7 cellular contexts compared by ENCODE assay signal in genomic region chr4:184506527-184507121, GRCh38. TPM values are rescaled to one million over a fixed set of nuclear protein-coding genes. Genes with fewer than 3 reads are reported as not detected.
DNase-seq lines count a peak whose midpoint lies in the region; ATAC-seq and TF ChIP-seq lines count a peak whose summit lies in the region.

No MANE protein-coding gene starts in this region.

- H3K27ac ChIP-seq in mesenchymal stem cell (ENCODE audit: low read length, poor library complexity, severe bottlenecking) (no peak overlapping the region), right cardiac atrium (ENCODE audit: low read length) (no peak overlapping the region)

- no peaks in the 10 kb centered on the region for H3K36me3 Mint-ChIP-seq in activated T-cell treated with anti-CD3 and anti-CD28 coated beads, Interleukin-2, amount 50 U/mL, for 4 hours (ENCODE audit: insufficient read depth)

- H3K27me3 ChIP-seq in mesenchymal stem cell (ENCODE audit: control insufficient read depth in 1 of 2, insufficient read depth in 1 of 2, low read length in 2 of 2) (no peaks in the 10 kb centered on the region), right cardiac atrium (ENCODE audit: control insufficient read depth, insufficient read depth) (no peaks in the 10 kb centered on the region)

- no peak overlapping the region for H3K14ac ChIP-seq in mesenchymal stem cell (ENCODE audit: low read length in 2 of 2)

- WGBS in mesenchymal stem cell = 90% methylated on average over 7 of the region's 7 CpGs
- 75% methylated on average over 7 of the region's 7 CpGs for WGBS in right cardiac atrium

- no peaks in the 10 kb centered on the region for H3K9me3 Mint-ChIP-seq in activated T-cell treated with anti-CD3 and anti-CD28 coated beads, Interleukin-2, amount 50 U/mL, for 4 hours

- intact Hi-C loops in right cardiac atrium (cut with DNase I) = no loop called here

- DNase-seq in activated T-cell treated with anti-CD3 and anti-CD28 coated beads, Interleukin-2, amount 50 U/mL, for 4 hours = no peak
- DNase-seq in mesenchymal stem cell (peak; percentile 10), NCI-H2196 (lab: John Stamatoyannopoulos, UW; ENCODE audit: unreplicated experiment) (no peak), right cardiac atrium (no peak)

- H3K4me1 ChIP-seq in mesenchymal stem cell (ENCODE audit: control insufficient read depth, insufficient read depth, low read depth, low read length) (peaks cover 3% of the 10 kb centered on the region), right cardiac atrium (ENCODE audit: control insufficient read depth, insufficient read depth, low read length) (no peaks in the 10 kb centered on the region)

- no peak overlapping the region for H2AFZ ChIP-seq in mesenchymal stem cell (ENCODE audit: low read depth, low read length)

- no peak overlapping the region for H3K4me3 ChIP-seq in mesenchymal stem cell (ENCODE audit: insufficient read depth in 1 of 2, low read depth in 1 of 2, low read length in 2 of 2)
- no peak overlapping the region for H3K4me3 ChIP-seq in right cardiac atrium (ENCODE audit: low read length)

- no peak overlapping the region for H3K23ac ChIP-seq in mesenchymal stem cell (ENCODE audit: low read length in 2 of 2)

- no peaks in the 10 kb centered on the region for H3K27me3 Mint-ChIP-seq in activated T-cell treated with anti-CD3 and anti-CD28 coated beads, Interleukin-2, amount 50 U/mL, for 4 hours (ENCODE audit: low read depth)

- no peak overlapping the region for H2BK12ac ChIP-seq in mesenchymal stem cell (ENCODE audit: low read length in 2 of 2)

- H3K18ac ChIP-seq in mesenchymal stem cell (ENCODE audit: low read depth in 1 of 2, low read length in 2 of 2) = no peak overlapping the region

- H4K91ac ChIP-seq in mesenchymal stem cell (ENCODE audit: low read length) = no peak overlapping the region

- H3K36me3 ChIP-seq in mesenchymal stem cell (ENCODE audit: control insufficient read depth in 1 of 2, insufficient read depth in 2 of 2, low read depth in 1 of 2, low read length in 2 of 2) = no peaks in the 10 kb centered on the region

- H3K79me1 ChIP-seq in mesenchymal stem cell (replicated peaks; ENCODE audit: low read length, poor library complexity, severe bottlenecking) = no peaks in the 10 kb centered on the region

- peak; percentile 48 for TF ChIP-seq POLR2A in GM18505 (IDR thresholded peaks at IDR 0.05; ENCODE audit: borderline replicate concordance, extremely low read depth, insufficient read depth, insufficient read length)

- no peak overlapping the region for H2AK5ac ChIP-seq in mesenchymal stem cell (ENCODE audit: low read length, severe bottlenecking)

- H3K4me1 Mint-ChIP-seq in activated T-cell treated with anti-CD3 and anti-CD28 coated beads, Interleukin-2, amount 50 U/mL, for 4 hours (ENCODE audit: low read depth) = peaks cover 33% of the 10 kb centered on the region

- H3K9ac ChIP-seq in mesenchymal stem cell (ENCODE audit: low read length) = no peak overlapping the region

- no peak overlapping the region for H2BK15ac ChIP-seq in mesenchymal stem cell (ENCODE audit: low read depth, poor library complexity, severe bottlenecking)

- H4K8ac ChIP-seq in mesenchymal stem cell (ENCODE audit: low read length) = peak overlapping the region; percentile 4

- ATAC-seq in GM18505 (IDR thresholded peaks at IDR 0.05; ENCODE audit: unreplicated experiment) = peak; percentile 97
- peak; percentile 95 for ATAC-seq in GM21529 (IDR thresholded peaks at IDR 0.05; ENCODE audit: unreplicated experiment)
- peak; percentile 92 for ATAC-seq in HG03575 (IDR thresholded peaks at IDR 0.05; ENCODE audit: extremely low read depth, insufficient number of reproducible peaks, low FRiP score, unreplicated experiment)
- ATAC-seq in activated T-cell treated with anti-CD3 and anti-CD28 coated beads, Interleukin-2, amount 50 U/mL, for 4 hours = peak; percentile 85 to 87
- no peak for ATAC-seq in right cardiac atrium

- no peak overlapping the region for H3K4me3 Mint-ChIP-seq in activated T-cell treated with anti-CD3 and anti-CD28 coated beads, Interleukin-2, amount 50 U/mL, for 4 hours

- H3K4ac ChIP-seq in mesenchymal stem cell (ENCODE audit: low read depth in 1 of 2, low read length in 2 of 2) = no peak overlapping the region

- H3K4me2 ChIP-seq in mesenchymal stem cell (ENCODE audit: low read length, poor library complexity, severe bottlenecking) = no peak overlapping the region

- H2BK120ac ChIP-seq in mesenchymal stem cell (ENCODE audit: low read depth, low read length) = no peak overlapping the region

- H3K9me3 ChIP-seq in mesenchymal stem cell (ENCODE audit: control insufficient read depth, low read length) (no peaks in the 10 kb centered on the region), right cardiac atrium (ENCODE audit: control insufficient read depth, low read length) (no peaks in the 10 kb centered on the region)

- no peak overlapping the region for H2BK5ac ChIP-seq in mesenchymal stem cell (ENCODE audit: low read depth, low read length, poor library complexity, severe bottlenecking)

RNA-seq across cellular contexts. Expression of gene IRF2, which starts 32.3 kb away (rescaled TPM):
- 10 to 100 TPM; 29.3 to 37.4 (median 32.8) TPM for total RNA-seq in activated T-cell treated with anti-CD3 and anti-CD28 coated beads, Interleukin-2, amount 50 U/mL, for 4 hours
- polyA plus RNA-seq in mesenchymal stem cell (2013, experiment 1 of 2) = 30.5 TPM
- 30.8 TPM for polyA plus RNA-seq in mesenchymal stem cell (2013, experiment 2 of 2)
- 10 to 100 TPM; 19.6 to 39.3 (median 28.4) TPM for total RNA-seq in right cardiac atrium
- polyA plus RNA-seq in right cardiac atrium = 16.8 TPM

Comparison
In these comparisons a context has a peak if more than half of its experiments do, and no peak if none do; other contexts are left out.
1. ATAC-seq: peak in GM18505 (single experiment), GM21529 (single experiment), HG03575 (single experiment) and activated T-cell treated with anti-CD3 and anti-CD28 coated beads, Interleukin-2, amount 50 U/mL, for 4 hours (2 of 2); none in right cardiac atrium (0 of 2).